In genomic region chr19:55667006-55667381, GRCh38 we compare ENCODE assay signal across 24 cellular contexts.
"Had no signal": no experiment of that assay in that cellular context is flagged by ENCODE, and none has a peak within 500 bp of the region (broad histone marks: within the 10 kb centered on the region; RNA-seq: fewer than 3 reads in every experiment).

No MANE protein-coding gene starts in this region.

- H3K4me3 Mint-ChIP-seq: activated T-cell treated with anti-CD3 and anti-CD28 coated beads, Interleukin-2, amount 50 U/mL, for 4 hours; brain; neural progenitor cell; stimulated activated naive B cell treated with anti-CD40 and anti-IgM and Interleukin-4, amounts not matched to agents 10 μg/mL and 1 μg/mL and 100 μg/mL, for 72 hours had no signal

- H3K4me1 ChIP-seq: lower lobe of right lung, neural progenitor cell, sigmoid colon had no signal

- H3K27me3 ChIP-seq: esophagus muscularis mucosa, gastroesophageal sphincter, heart left ventricle, neural progenitor cell, sigmoid colon, testis, upper lobe of left lung had no signal

- H3K27ac ChIP-seq: esophagus muscularis mucosa, gastroesophageal sphincter, heart left ventricle, lower lobe of right lung, neural progenitor cell, sigmoid colon, testis, upper lobe of left lung had no signal

- FAIRE-seq: keratinocyte had no signal

- H3K4me3 ChIP-seq: esophagus muscularis mucosa, gastroesophageal sphincter, heart left ventricle, lower lobe of right lung, mucosa of descending colon, neural progenitor cell, sigmoid colon, testis, upper lobe of left lung had no signal

- DNase-seq: activated CD8-positive, alpha-beta memory T cell treated with anti-CD3 and anti-CD28 coated beads, Interleukin-2, amount 50 U/mL, for 4 hours; activated effector memory CD4-positive, alpha-beta T cell treated with anti-CD3 and anti-CD28 coated beads, Interleukin-2, amount 50 U/mL, for 16 hours; activated naive CD4-positive, alpha-beta T cell treated with anti-CD3 and anti-CD28 coated beads, Interleukin-2, amount 50 U/mL, for 16 hours; activated T-cell treated with anti-CD3 and anti-CD28 coated beads, Interleukin-2, amount 50 U/mL, for 4 hours; aorta; effector memory CD4-positive, alpha-beta T cell; heart left ventricle; lower lobe of right lung; mesendoderm; mucosa of descending colon; naive B cell; sigmoid colon; stimulated activated CD4-positive, alpha-beta T cell treated with anti-CD3 and anti-CD28 coated beads, Interleukin-2, amount 100 ng/mL, for 48 hours; stimulated activated CD8-positive, alpha-beta memory T cell treated with anti-CD3 and anti-CD28 coated beads, Interleukin-4, amount 100 ng/mL, for 48 hours; stimulated activated naive B cell treated with anti-CD40 and anti-IgM and Interleukin-4, amounts not matched to agents 10 μg/mL and 1 μg/mL and 100 μg/mL, for 72 hours; T-helper 9 cell; testis; upper lobe of left lung had no signal

- H3K36me3 ChIP-seq: neural progenitor cell had no signal

- H3K27me3 Mint-ChIP-seq: brain; naive B cell; stimulated activated naive B cell treated with anti-CD40 and anti-IgM and Interleukin-4, amounts not matched to agents 10 μg/mL and 1 μg/mL and 100 μg/mL, for 72 hours had no signal

- H3K9me3 Mint-ChIP-seq: activated T-cell treated with anti-CD3 and anti-CD28 coated beads, Interleukin-2, amount 50 U/mL, for 4 hours; brain; naive B cell; neural progenitor cell; stimulated activated naive B cell treated with anti-CD40 and anti-IgM and Interleukin-4, amounts not matched to agents 10 μg/mL and 1 μg/mL and 100 μg/mL, for 72 hours had no signal

- H2AFZ ChIP-seq: neural progenitor cell had no signal

- H3K27ac Mint-ChIP-seq: brain; neural progenitor cell; stimulated activated naive B cell treated with anti-CD40 and anti-IgM and Interleukin-4, amounts not matched to agents 10 μg/mL and 1 μg/mL and 100 μg/mL, for 72 hours had no signal

- H3K4me2 ChIP-seq: neural progenitor cell had no signal

- H3K9me3 ChIP-seq: esophagus muscularis mucosa, gastroesophageal sphincter, heart left ventricle, lower lobe of right lung, mucosa of descending colon, sigmoid colon, testis, upper lobe of left lung had no signal

- ATAC-seq: activated T-cell treated with anti-CD3 and anti-CD28 coated beads, Interleukin-2, amount 50 U/mL, for 4 hours; gastroesophageal sphincter; heart left ventricle; left lobe of liver; lower lobe of right lung; mucosa of descending colon; stimulated activated naive B cell treated with anti-CD40 and anti-IgM and Interleukin-4, amounts not matched to agents 10 μg/mL and 1 μg/mL and 100 μg/mL, for 72 hours had no signal

- H3K9ac ChIP-seq: neural progenitor cell had no signal
